ENCODE assay signal across 19 cellular contexts in genomic region chr15:41572866-41573265, GRCh38. TPM values are rescaled to one million over a fixed set of nuclear protein-coding genes. Genes with fewer than 3 reads are reported as not detected.
DNase-seq lines count a peak whose midpoint lies in the region; ATAC-seq and TF ChIP-seq lines count a peak whose summit lies in the region.
"Had no signal": no experiment of that assay in that cellular context is flagged by ENCODE, and none has a peak within 500 bp of the region (broad histone marks: within the 10 kb centered on the region; RNA-seq: fewer than 3 reads in every experiment).

No MANE protein-coding gene starts in this region.

- H2AFZ ChIP-seq in mesenchymal stem cell (ENCODE audit: low read depth, low read length) (peak overlapping the region; percentile 32), trophoblast cell (ENCODE audit: insufficient read depth, low read length, poor library complexity) (no peak overlapping the region)
- H2AFZ ChIP-seq: GM23248 had no signal

- ATAC-seq in SK-N-SH treated with all-trans-retinoic acid at 6 μM for 48 hours: no peak
- ATAC-seq: A549 had no signal

- no peak overlapping the region for H2BK5ac ChIP-seq in mesenchymal stem cell (ENCODE audit: low read depth, low read length, poor library complexity, severe bottlenecking)
- no peak overlapping the region for H2BK5ac ChIP-seq in trophoblast cell (ENCODE audit: low read depth, low read length, poor library complexity)

- peaks cover 4% of the 10 kb centered on the region for H3K79me2 ChIP-seq in trophoblast cell (ENCODE audit: control insufficient read depth, insufficient read depth, low read length, poor library complexity)

- H3K18ac ChIP-seq in mesenchymal stem cell (ENCODE audit: low read depth in 1 of 2, low read length in 2 of 2) (no peak overlapping the region), trophoblast cell (ENCODE audit: low read length) (no peak overlapping the region)

- no peak overlapping the region for H2BK12ac ChIP-seq in mesenchymal stem cell (ENCODE audit: low read length in 2 of 2)
- H2BK12ac ChIP-seq in trophoblast cell (ENCODE audit: low read length): no peak overlapping the region

- H3K27me3 ChIP-seq in mesenchymal stem cell (ENCODE audit: control insufficient read depth in 1 of 2, insufficient read depth in 1 of 2, low read length in 2 of 2) (no peaks in the 10 kb centered on the region), trophoblast cell (ENCODE audit: insufficient read depth, low read length) (no peaks in the 10 kb centered on the region)

- H2BK120ac ChIP-seq in mesenchymal stem cell (ENCODE audit: low read depth, low read length) (no peak overlapping the region), trophoblast cell (ENCODE audit: insufficient read depth, low read length, poor library complexity) (no peak overlapping the region)

- peak; percentile 8 for DNase-seq in D341Med (ENCODE audit: low spot score)
- no peak for DNase-seq in mesenchymal stem cell
- DNase-seq in trophoblast cell: no peak
- no peak for DNase-seq in activated naive CD4-positive, alpha-beta T cell (lab: John Stamatoyannopoulos, UW)
- DNase-seq in NCI-H146 (lab: John Stamatoyannopoulos, UW): no peak
- DNase-seq in SIG-M5 treated with dmso at 0.1 percent for 504 hours (lab: John Stamatoyannopoulos, UW; ENCODE audit: unreplicated experiment): no peak
- DNase-seq: AML-193; Caco-2; CD4-positive, alpha-beta T cell; DMS153; DMS79 treated with DMSO at 0.1 percent for 48 hours; GM23248; HCEC 1CT; IMR-90 had no signal

- H3K9ac ChIP-seq in mesenchymal stem cell (ENCODE audit: low read length) (no peak overlapping the region), trophoblast cell (ENCODE audit: low read length) (no peak overlapping the region)
- H3K9ac ChIP-seq: GM23248 had no signal

- no peaks in the 10 kb centered on the region for H3K79me1 ChIP-seq in mesenchymal stem cell (replicated peaks; ENCODE audit: low read length, poor library complexity, severe bottlenecking)
- H3K79me1 ChIP-seq in trophoblast cell (ENCODE audit: low read length): peaks cover 26% of the 10 kb centered on the region

- 96% methylated on average over 8 of the region's 8 CpGs for WGBS in mesenchymal stem cell
- no CpG with 5 or more reads among the region's 8 CpGs for WGBS in trophoblast cell (ENCODE audit: extremely low coverage, insufficient coverage, insufficient read length)

- H2BK15ac ChIP-seq in mesenchymal stem cell (ENCODE audit: low read depth, poor library complexity, severe bottlenecking): no peak overlapping the region

- H2AK5ac ChIP-seq in mesenchymal stem cell (ENCODE audit: low read length, severe bottlenecking) (no peak overlapping the region), trophoblast cell (ENCODE audit: low read length) (no peak overlapping the region)

- H3K36me3 ChIP-seq in mesenchymal stem cell (ENCODE audit: control insufficient read depth in 1 of 2, insufficient read depth in 2 of 2, low read depth in 1 of 2, low read length in 2 of 2) (peaks cover 11 to 62% of the 10 kb centered on the region in 2 experiments), trophoblast cell (ENCODE audit: control insufficient read depth in 1 of 2, insufficient read depth in 2 of 2, low read length in 2 of 2) (peaks cover 66 to 76% of the 10 kb centered on the region in 2 experiments)

- H4K12ac ChIP-seq in trophoblast cell (ENCODE audit: low read depth, low read length): no peak overlapping the region

- H4K8ac ChIP-seq in mesenchymal stem cell (ENCODE audit: low read length) (no peak overlapping the region), trophoblast cell (ENCODE audit: low read depth, low read length) (peak overlapping the region; percentile 30)

- H3K23ac ChIP-seq in mesenchymal stem cell (ENCODE audit: low read length in 2 of 2) (no peak overlapping the region), trophoblast cell (ENCODE audit: low read length) (no peak overlapping the region)

- H3K4me1 ChIP-seq in mesenchymal stem cell (ENCODE audit: control insufficient read depth, insufficient read depth, low read depth, low read length) (peaks cover 9% of the 10 kb centered on the region), trophoblast cell (ENCODE audit: control insufficient read depth in 1 of 2, insufficient read depth in 2 of 2, low read length in 2 of 2) (peaks cover 9% of the 10 kb centered on the region in 2 experiments)

- no peak overlapping the region for H3K4me2 ChIP-seq in mesenchymal stem cell (ENCODE audit: low read length, poor library complexity, severe bottlenecking)
- no peak overlapping the region for H3K4me2 ChIP-seq in trophoblast cell (ENCODE audit: low read length)
- H3K4me2 ChIP-seq: A549 had no signal

- H3K4ac ChIP-seq in mesenchymal stem cell (ENCODE audit: low read depth in 1 of 2, low read length in 2 of 2) (no peak overlapping the region), trophoblast cell (ENCODE audit: low read depth, low read length) (no peak overlapping the region)

- H3K27ac ChIP-seq in cingulate gyrus (ENCODE audit: low read depth, low read length): peak overlapping the region; percentile 29
- H3K27ac ChIP-seq in mesenchymal stem cell (ENCODE audit: low read length, poor library complexity, severe bottlenecking): no peak overlapping the region
- H3K27ac ChIP-seq in trophoblast cell (ENCODE audit: low read depth, low read length): peak overlapping the region; percentile 51
- H3K27ac ChIP-seq: 22Rv1, A549, C4-2B, GM23248 had no signal

- H3K9me3 ChIP-seq in mesenchymal stem cell (ENCODE audit: control insufficient read depth, low read length) (no peaks in the 10 kb centered on the region), trophoblast cell (ENCODE audit: insufficient read depth, low read depth, low read length) (no peaks in the 10 kb centered on the region)
- H3K9me3 ChIP-seq: A549, Caco-2 had no signal

- H3K4me3 ChIP-seq in mesenchymal stem cell (ENCODE audit: insufficient read depth in 1 of 2, low read depth in 1 of 2, low read length in 2 of 2) (no peak overlapping the region), trophoblast cell (ENCODE audit: low read depth, low read length) (no peak overlapping the region)
- H3K4me3 ChIP-seq: A549, GM23248 had no signal

- H4K91ac ChIP-seq in mesenchymal stem cell (ENCODE audit: low read length) (no peak overlapping the region), trophoblast cell (ENCODE audit: low read depth, low read length) (peak overlapping the region; percentile 23)

- H3K14ac ChIP-seq in mesenchymal stem cell (ENCODE audit: low read length in 2 of 2) (no peak overlapping the region), trophoblast cell (ENCODE audit: low read length) (no peak overlapping the region)

TF ChIP-seq in SK-N-SH treated with all-trans-retinoic acid at 6 μM for 48 hours, 23 proteins besides CTCF, POLR2A, EP300 and RAD21 (continues in another document):
- no peak for TF ChIP-seq ISL1 (CRISPR knock-in tag; IDR thresholded peaks at IDR 0.05)
- TF ChIP-seq SNAI2 (CRISPR knock-in tag; IDR thresholded peaks at IDR 0.05): no peak
- TF ChIP-seq ZNF565 (CRISPR knock-in tag; conservative IDR thresholded peaks at IDR 0.05; ENCODE audit: low read depth): no peak
- no peak for TF ChIP-seq ZNF8 (CRISPR knock-in tag; IDR thresholded peaks at IDR 0.05)
- no peak for TF ChIP-seq ZNF70 (CRISPR knock-in tag; IDR thresholded peaks at IDR 0.05)
- TF ChIP-seq OSR1 (CRISPR knock-in tag; IDR thresholded peaks at IDR 0.05): no peak
- TF ChIP-seq PPARA (CRISPR knock-in tag; IDR thresholded peaks at IDR 0.05; ENCODE audit: borderline replicate concordance): no peak
- no peak for TF ChIP-seq TCF4 (CRISPR knock-in tag; IDR thresholded peaks at IDR 0.05; ENCODE audit: borderline replicate concordance)
- no peak for TF ChIP-seq TSHZ2 (CRISPR knock-in tag; IDR thresholded peaks at IDR 0.05)
- TF ChIP-seq ZC3H10 (CRISPR knock-in tag; IDR thresholded peaks at IDR 0.05): no peak
- no peak for TF ChIP-seq GLIS3 (CRISPR knock-in tag; IDR thresholded peaks at IDR 0.05)
- TF ChIP-seq RARB (CRISPR knock-in tag; IDR thresholded peaks at IDR 0.05): no peak
- TF ChIP-seq ZFP3 (CRISPR knock-in tag; IDR thresholded peaks at IDR 0.05): no peak

RNA-seq across cellular contexts. Expression of gene TYRO3, which starts 13.9 kb away (rescaled TPM):
- 33.5 TPM for polyA plus RNA-seq in mesenchymal stem cell (2013, experiment 1 of 2)
- polyA plus RNA-seq in mesenchymal stem cell (2013, experiment 2 of 2): 33.5 TPM
- polyA plus RNA-seq in trophoblast cell (2013): 174 and 187 TPM in 2 replicates

RNA-seq across cellular contexts. Expression of gene RPAP1, which starts 28.8 kb away (rescaled TPM):
- 17.6 TPM for polyA plus RNA-seq in mesenchymal stem cell (2013, experiment 1 of 2)
- polyA plus RNA-seq in mesenchymal stem cell (2013, experiment 2 of 2): 15.0 TPM
- polyA plus RNA-seq in trophoblast cell (2013): 27.4 and 28.9 TPM in 2 replicates

RNA-seq across cellular contexts. Expression of gene LTK, which starts 59.2 kb away (rescaled TPM):
- 0.26 TPM for polyA plus RNA-seq in mesenchymal stem cell (2013, experiment 1 of 2)
- polyA plus RNA-seq in mesenchymal stem cell (2013, experiment 2 of 2): 0.22 TPM
- 0.39 and 0.47 TPM in 2 replicates for polyA plus RNA-seq in trophoblast cell (2013)
- polyA plus RNA-seq: GM23248 had no signal
